In the genomic region with DNA sequence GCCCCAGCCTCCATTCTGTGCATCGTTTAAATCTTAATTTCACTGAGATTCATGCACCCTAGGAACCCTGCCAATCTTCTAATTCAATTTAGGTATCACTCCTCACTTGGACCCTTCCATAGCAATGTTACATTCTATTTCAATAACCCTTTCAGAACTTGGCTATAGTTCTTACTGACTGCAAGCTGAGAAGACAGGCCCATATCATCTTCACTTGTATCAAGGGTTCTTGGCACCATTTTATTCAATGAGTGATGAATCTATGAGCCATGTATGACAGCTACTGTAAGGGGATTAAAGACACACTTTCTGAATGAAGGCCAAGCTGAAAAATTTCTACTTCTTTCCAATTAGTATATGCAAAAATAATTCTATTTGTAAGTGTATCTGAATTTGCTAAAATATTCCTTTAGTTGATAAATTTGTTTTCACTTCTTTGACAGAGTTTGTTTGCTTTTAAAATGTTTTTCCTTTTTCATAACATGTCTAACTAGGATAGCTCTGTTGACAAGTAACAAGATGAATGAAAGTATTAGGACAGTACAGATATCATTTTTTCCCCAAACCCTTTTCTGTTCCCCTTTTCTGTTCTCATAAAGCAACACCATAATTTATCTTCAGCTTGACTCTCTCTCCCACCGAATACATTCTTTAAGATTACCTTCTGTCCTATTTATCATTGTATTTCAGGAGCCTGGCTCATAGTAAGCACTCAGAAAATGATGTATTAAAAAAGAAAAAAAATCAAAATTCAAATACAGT, we compare ENCODE assay signal across 14 cellular contexts. TPM values are rescaled to one million over a fixed set of nuclear protein-coding genes. Genes with fewer than 3 reads are reported as not detected.
DNase-seq lines count a peak whose midpoint lies in the region; ATAC-seq, FAIRE-seq and TF ChIP-seq lines count a peak whose summit lies in the region.
"Had no signal": no experiment of that assay in that cellular context is flagged by ENCODE, and none has a peak within 500 bp of the region (broad histone marks: within the 10 kb centered on the region; RNA-seq: fewer than 3 reads in every experiment).

No MANE protein-coding gene starts in this region.

- no peak for TF ChIP-seq EP300 in GM12878 (IDR thresholded peaks at IDR 0.05; ENCODE audit: borderline replicate concordance in 1 of 2, control insufficient read depth in 1 of 2, low read depth in 2 of 2, low read length in 2 of 2)

- ATAC-seq in stimulated activated naive CD8-positive, alpha-beta T cell treated with anti-CD3 and anti-CD28 coated beads, Interleukin-15, Interleukin-2, amounts not matched to agents 100 U/mL and 50 U/mL, for 24 hours, result no peak
- ATAC-seq in HG02852 (IDR thresholded peaks at IDR 0.05; ENCODE audit: unreplicated experiment) (peak; percentile 77), GM12878 (peak; percentile 78), GM18520 (IDR thresholded peaks at IDR 0.05; ENCODE audit: unreplicated experiment) (no peak)
- ATAC-seq: GM23338 had no signal

- no peaks in the 10 kb centered on the region for H3K4me1 ChIP-seq in GM12878 (ENCODE audit: control insufficient read depth, insufficient read depth, low read length)

- H3K4me3 Mint-ChIP-seq in stimulated activated naive CD8-positive, alpha-beta T cell treated with anti-CD3 and anti-CD28 coated beads, Interleukin-15, Interleukin-2, amounts not matched to agents 100 ng/mL and 50 ng/mL, for 24 hours, result no peak overlapping the region
- H3K4me3 Mint-ChIP-seq: GM23338 had no signal

- SMC1A ChIA-PET in GM12878 (lab: Charles Lee; ENCODE audit: uncharacterized antibody, unreplicated experiment), result no interaction called here

- no peak for TF ChIP-seq POLR2A in GM12878 (IDR thresholded peaks at IDR 0.05; ENCODE audit: low read depth, low read length)

- 33% methylated on average over 2 of the region's 2 CpGs for WGBS in GM12878 (ENCODE audit: insufficient coverage, insufficient replicate concordance, low lambda C conversion rate, missing lambda C conversion rate)

- no peak for DNase-seq in stimulated activated naive CD8-positive, alpha-beta T cell treated with anti-CD3 and anti-CD28 coated beads, Interleukin-15, Interleukin-2, amounts not matched to agents 100 U/mL and 50 U/mL, for 24 hours
- DNase-seq in GM12878 (ENCODE audit: low read depth, low spot score), result no peak
- no peak for DNase-seq in NCI-H1417 treated with DMSO at 0.1 percent for 48 hours (lab: John Stamatoyannopoulos, UW)
- no peak for DNase-seq in activated CD8-positive, alpha-beta memory T cell treated with anti-CD3 and anti-CD28 coated beads, Interleukin-2, amount 50 U/mL, for 48 hours
- no peak for DNase-seq in NCI-H2171 (lab: John Stamatoyannopoulos, UW)
- DNase-seq: activated gamma-delta T cell treated with Interleukin-2 at 50 U/mL for 16 hours; effector CD4-positive, alpha-beta T cell; occipital lobe had no signal

- H3K79me2 ChIP-seq in GM12878 (ENCODE audit: control insufficient read depth, insufficient read depth, low read length), result no peaks in the 10 kb centered on the region

- CTCF ChIA-PET in GM12878 (lab: Yijun Ruan, JAX), result interaction anchor here (1.2 kb wide), 1 partner anchor 1235 kb away, joined by 3 read pairs; no protein-coding TSS in a partner anchor

- H3K27ac Mint-ChIP-seq in stimulated activated naive CD8-positive, alpha-beta T cell treated with anti-CD3 and anti-CD28 coated beads, Interleukin-15, Interleukin-2, amounts not matched to agents 100 ng/mL and 50 ng/mL, for 24 hours, result peak overlapping the region; percentile 46
- H3K27ac Mint-ChIP-seq: GM23338 had no signal

- no TSS peak for BruUV-seq in GM12878 (replicated peaks; lab: Mats Ljungman, UMichigan)

- H3K4me1 Mint-ChIP-seq in stimulated activated naive CD8-positive, alpha-beta T cell treated with anti-CD3 and anti-CD28 coated beads, Interleukin-15, Interleukin-2, amounts not matched to agents 100 ng/mL and 50 ng/mL, for 24 hours (ENCODE audit: low read depth), result no peaks in the 10 kb centered on the region
- H3K4me1 Mint-ChIP-seq: GM23338 had no signal

- no peak overlapping the region for H3K9ac ChIP-seq in GM12878 (ENCODE audit: control insufficient read depth, insufficient read depth, low read length)

- H3K4me3 ChIP-seq in GM12878, result no peak overlapping the region
- H3K4me3 ChIP-seq: GM23338, skin epidermis had no signal

- H4K20me1 ChIP-seq in GM12878 (ENCODE audit: control insufficient read depth, insufficient read depth), result no peaks in the 10 kb centered on the region

- no peaks in the 10 kb centered on the region; a peak in 1 of 4 replicates for H3K27me3 ChIP-seq in GM12878 (replicated peaks in 1 of 2; ENCODE audit: control insufficient read depth in 2 of 2, insufficient read depth in 2 of 2, low read length in 1 of 2)
- H3K27me3 ChIP-seq: brain microvascular endothelial cell had no signal

- no peaks in the 10 kb centered on the region for H3K9me3 ChIP-seq in GM12878 (replicated peaks; ENCODE audit: control insufficient read depth, insufficient read depth, low read length)

- H3K9me3 Mint-ChIP-seq in stimulated activated naive CD8-positive, alpha-beta T cell treated with anti-CD3 and anti-CD28 coated beads, Interleukin-15, Interleukin-2, amounts not matched to agents 100 ng/mL and 50 ng/mL, for 24 hours, result no peaks in the 10 kb centered on the region
- H3K9me3 Mint-ChIP-seq: GM23338 had no signal

- H3K27me3 Mint-ChIP-seq in stimulated activated naive CD8-positive, alpha-beta T cell treated with anti-CD3 and anti-CD28 coated beads, Interleukin-15, Interleukin-2, amounts not matched to agents 100 ng/mL and 50 ng/mL, for 24 hours, result peaks cover 11% of the 10 kb centered on the region

- TF ChIP-seq RAD21 in GM12878 (IDR thresholded peaks at IDR 0.05; ENCODE audit: insufficient read depth, low read depth, low read length), result no peak

- intact Hi-C loops in GM12878 (cut with micrococcal nuclease; ENCODE audit: unreplicated experiment), result no loop called here

- no peak overlapping the region for H3K27ac ChIP-seq in GM12878 (ENCODE audit: control insufficient read depth, insufficient read depth)

- FAIRE-seq in GM12878 (lab: Jason Lieb, UNC), result no peak

- no peaks in the 10 kb centered on the region for H3K36me3 ChIP-seq in GM12878 (ENCODE audit: control insufficient read depth in 2 of 2, insufficient read depth in 2 of 2, low read length in 1 of 2)

- TF ChIP-seq CTCF in GM12878 (IDR thresholded peaks at IDR 0.05 in 2 of 3, conservative IDR thresholded peaks at IDR 0.05 in 1 of 3; ENCODE audit: control insufficient read depth in 2 of 3, extremely low read depth in 1 of 3, insufficient read depth in 1 of 3, low read depth in 3 of 3, low read length in 3 of 3), result no peak

- H2AFZ ChIP-seq in GM12878 (ENCODE audit: control insufficient read depth, low read depth, low read length), result no peak overlapping the region
- H2AFZ ChIP-seq: GM23338 had no signal

- RAD21 ChIA-PET in GM12878 (lab: Charles Lee; ENCODE audit: unreplicated experiment), result interaction anchor here (0.6 to 2.3 kb wide), 2 partner anchors 50 to 1854 kb away, joined by 4 to 5 read pairs; no protein-coding TSS in a partner anchor

- no peak overlapping the region for H3K4me2 ChIP-seq in GM12878 (ENCODE audit: control insufficient read depth, insufficient read depth)
- H3K4me2 ChIP-seq: GM23338 had no signal

- H3K36me3 Mint-ChIP-seq in stimulated activated naive CD8-positive, alpha-beta T cell treated with anti-CD3 and anti-CD28 coated beads, Interleukin-15, Interleukin-2, amounts not matched to agents 100 ng/mL and 50 ng/mL, for 24 hours (ENCODE audit: low read depth), result no peaks in the 10 kb centered on the region

- in situ Hi-C loops in GM12878 (cut with MboI), result no loop called here

- POLR2A ChIA-PET in GM12878 (lab: Charles Lee), result no interaction called here

TF ChIP-seq in GM12878, 131 proteins besides CTCF, POLR2A, EP300 and RAD21:
- TF ChIP-seq MTA2 (IDR thresholded peaks at IDR 0.05; ENCODE audit: low read depth), result 0 out of 2 replicates have a peak, but pooled peaks have one; percentile 19
- TF ChIP-seq SPI1 (IDR thresholded peaks at IDR 0.05; ENCODE audit: borderline replicate concordance, insufficient read depth, low read depth, low read length), result peak; percentile 71; the same call in 1 of the 2 replicates
- no peak for TF ChIP-seq POU2F2 (IDR thresholded peaks at IDR 0.05; ENCODE audit: borderline replicate concordance, low read depth, low read length)
- no peak for TF ChIP-seq ZNF622 (IDR thresholded peaks at IDR 0.05)
- TF ChIP-seq ZNF24 (IDR thresholded peaks at IDR 0.05), result 0 out of 2 replicates have a peak, but pooled peaks have one; percentile 68

RNA-seq across cellular contexts. Expression of a gene that starts 9.6 kb away (rescaled TPM):
- total RNA-seq in GM12878 (2013; cell fraction: nucleolus; rRNA removed), result not detected in 2 replicates
- total RNA-seq in GM12878 (2014; rRNA removed) (not detected in 2 replicates), GM12878 (2014; rRNA removed; fragmentation: Illumina TruSeq; extraction: Trizol) (not detected in 2 replicates), GM12878 (2021) (0.13 TPM in 2 replicates)
- polyA plus RNA-seq in GM12878 (2011; ENCODE audit: low read depth), result 0.07 TPM
- polyA plus RNA-seq in GM12878 (2011; rRNA removed) (0.01 TPM in 1 of 2 replicates, not detected in the other), GM12878 (2014; fragmentation: Illumina TruSeq; extraction: Trizol) (not detected in 2 replicates), GM12878 (2014; fragmentation: Nextera tagmentation; extraction: Ambion mirVana) (under 1 TPM in 1 of 2 experiments, not detected in 1; under 0.01 TPM), GM12878 (2014; rRNA removed) (0.04 TPM in 1 of 2 replicates, not detected in the other), GM12878 (2016; fragmentation: Nextera tagmentation; extraction: Ambion mirVana) (not detected)
- under 0.01 TPM in 1 of 2 replicates, not detected in the other for polyA plus RNA-seq in GM12878 (2011; cell fraction: cytosol; rRNA removed)
- not detected in 2 replicates for polyA plus RNA-seq in GM12878 (2011; cell fraction: nucleus; rRNA removed)
- polyA plus RNA-seq in GM12878 (2012), result 0.04 and 0.07 TPM in 2 replicates
- polyA minus RNA-seq in GM12878 (2011; rRNA and poly(A)+ RNA removed), result not detected in 2 replicates
- polyA minus RNA-seq in GM12878 (2011; cell fraction: cytosol; rRNA and poly(A)+ RNA removed), result not detected in 2 replicates
- not detected in 2 replicates for polyA minus RNA-seq in GM12878 (2011; cell fraction: nucleus; rRNA and poly(A)+ RNA removed)

Comparison
In these comparisons a context has a peak if more than half of its experiments do, and no peak if none do; other contexts are left out.
1. ATAC-seq: peak in HG02852 (single experiment) and GM12878 (single experiment); none in stimulated activated naive CD8-positive, alpha-beta T cell treated with anti-CD3 and anti-CD28 coated beads, Interleukin-15, Interleukin-2, amounts not matched to agents 100 U/mL and 50 U/mL, for 24 hours (single experiment) and GM18520 (single experiment).